In genomic region chr14:64646103-64646502, GRCh38 we compare ENCODE assay signal across 15 cellular contexts. TPM values are rescaled to one million over a fixed set of nuclear protein-coding genes. Genes with fewer than 3 reads are reported as not detected.
DNase-seq lines count a peak whose midpoint lies in the region; ATAC-seq and TF ChIP-seq lines count a peak whose summit lies in the region.
"Had no signal": no experiment of that assay in that cellular context is flagged by ENCODE, and none has a peak within 500 bp of the region (broad histone marks: within the 10 kb centered on the region; RNA-seq: fewer than 3 reads in every experiment).

No MANE protein-coding gene starts in this region.

- 56 to 73% methylated on average over 5 of the region's 5 CpGs for WGBS in heart right ventricle, 2 donors

- H3K9me3 ChIP-seq in heart right ventricle, result peaks cover 0 to 5% (median 0%) of the 10 kb centered on the region in 11 donors

- TF ChIP-seq CTCF in heart right ventricle (IDR thresholded peaks at IDR 0.05) (no peak), nephron (IDR thresholded peaks at IDR 0.05; ENCODE audit: unreplicated experiment in 3 of 3) (no peak)

- DNase-seq in heart right ventricle (no peak), cardiac septum (ENCODE audit: low spot score) (no peak), fibroblast of peridontal ligament (ENCODE audit: extremely low read depth) (peak; percentile 68), NCI-H1417 treated with DMSO at 0.1 percent for 48 hours (lab: John Stamatoyannopoulos, UW) (no peak), KBM-7 (no peak), DMS 273 treated with DMSO at 0.1 percent for 48 hours (lab: John Stamatoyannopoulos, UW) (no peak)
- no peak for DNase-seq in activated CD4-positive, alpha-beta T cell treated with anti-CD3 and anti-CD28 coated beads, Interleukin-2, amount 10 ng/mL, durations not matched to agents 24 days and 14 days
- DNase-seq: ACHN; activated CD4-positive, alpha-beta T cell treated with anti-CD3 and anti-CD28 coated beads, Interleukin-2, amount 50 U/mL, for 4 hours; activated effector memory CD4-positive, alpha-beta T cell treated with Interleukin-2 at 50 U/mL for 16 hours; naive thymus-derived CD4-positive, alpha-beta T cell; NCI-H446; T-helper 1 cell had no signal

- H3K36me3 Mint-ChIP-seq in nephron (ENCODE audit: low read depth), result no peaks in the 10 kb centered on the region
- no peaks in the 10 kb centered on the region for H3K36me3 Mint-ChIP-seq in activated CD4-positive, alpha-beta T cell treated with anti-CD3 and anti-CD28 coated beads, Interleukin-2, amount 10 ng/mL, durations not matched to agents 24 days and 14 days (ENCODE audit: low read depth)
- H3K36me3 Mint-ChIP-seq: naive thymus-derived CD4-positive, alpha-beta T cell had no signal

- peak overlapping the region; percentile 95 to 98 (median 95) for H3K27ac Mint-ChIP-seq in nephron
- H3K27ac Mint-ChIP-seq in activated CD4-positive, alpha-beta T cell treated with anti-CD3 and anti-CD28 coated beads, Interleukin-2, amount 10 ng/mL, durations not matched to agents 24 days and 14 days, result no peak overlapping the region
- H3K27ac Mint-ChIP-seq: naive thymus-derived CD4-positive, alpha-beta T cell had no signal

- no peaks in the 10 kb centered on the region for H3K27me3 ChIP-seq in heart right ventricle

- no peak overlapping the region for H3K4me3 Mint-ChIP-seq in nephron
- no peak overlapping the region for H3K4me3 Mint-ChIP-seq in activated CD4-positive, alpha-beta T cell treated with anti-CD3 and anti-CD28 coated beads, Interleukin-2, amount 10 ng/mL, durations not matched to agents 24 days and 14 days
- H3K4me3 Mint-ChIP-seq: naive thymus-derived CD4-positive, alpha-beta T cell had no signal

- intact Hi-C loops in heart right ventricle (cut with DNase I) (no loop called here), cardiac septum (cut with DNase I) (no loop called here)
- intact Hi-C loops in activated CD4-positive, alpha-beta T cell treated with anti-CD3 and anti-CD28 coated beads, Interleukin-2, amount 10 ng/mL, durations not matched to agents 24 days and 14 days (cut with micrococcal nuclease), result no loop called here

- H3K4me1 ChIP-seq in heart right ventricle, result peaks cover 0 to 20% (median 13%) of the 10 kb centered on the region in 9 donors

- no peaks in the 10 kb centered on the region for H3K9me3 Mint-ChIP-seq in nephron
- H3K9me3 Mint-ChIP-seq in activated CD4-positive, alpha-beta T cell treated with anti-CD3 and anti-CD28 coated beads, Interleukin-2, amount 10 ng/mL, durations not matched to agents 24 days and 14 days, result no peaks in the 10 kb centered on the region

- H3K4me1 Mint-ChIP-seq in nephron, result peaks cover 25% of the 10 kb centered on the region
- H3K4me1 Mint-ChIP-seq in activated CD4-positive, alpha-beta T cell treated with anti-CD3 and anti-CD28 coated beads, Interleukin-2, amount 10 ng/mL, durations not matched to agents 24 days and 14 days, result no peaks in the 10 kb centered on the region
- H3K4me1 Mint-ChIP-seq: naive thymus-derived CD4-positive, alpha-beta T cell had no signal

- H3K27ac ChIP-seq in heart right ventricle, result peak overlapping the region in 8 of 10 donors; percentile 23 to 78 (median 70)
- H3K27ac ChIP-seq: epithelial cell of prostate had no signal

- H3K36me3 ChIP-seq in heart right ventricle, result no peaks in the 10 kb centered on the region

- in situ Hi-C loops in KBM-7 (cut with MboI; ENCODE audit: low pct_unique_long_range_greater_than_20kb, low sequenced_read_pairs), result loop anchor here (25.0 kb wide), 1 partner anchor 309 kb away; no protein-coding TSS in a partner anchor

- no peak overlapping the region for H3K4me3 ChIP-seq in heart right ventricle

- ATAC-seq in heart right ventricle, result no peak
- ATAC-seq: naive thymus-derived CD4-positive, alpha-beta T cell had no signal

- H3K27me3 Mint-ChIP-seq in nephron (ENCODE audit: low read depth), result peaks cover 5% of the 10 kb centered on the region
- peaks cover 32% of the 10 kb centered on the region for H3K27me3 Mint-ChIP-seq in activated CD4-positive, alpha-beta T cell treated with anti-CD3 and anti-CD28 coated beads, Interleukin-2, amount 10 ng/mL, durations not matched to agents 24 days and 14 days

RNA-seq across cellular contexts. Expression of gene PLEKHG3, which starts 58.1 kb away (rescaled TPM):
- total RNA-seq in heart right ventricle, result 10 to 100 TPM; 11.2 to 25.5 (median 16.2) TPM
- 1 to 10 TPM; 5.0 to 9.4 TPM for polyA plus RNA-seq in heart right ventricle
- 22.5 TPM for total RNA-seq in cardiac septum
- total RNA-seq in activated CD4-positive, alpha-beta T cell treated with anti-CD3 and anti-CD28 coated beads, Interleukin-2, amount 10 ng/mL, durations not matched to agents 24 days and 14 days, result 3.0 and 3.1 TPM in 2 replicates
